26 cellular contexts compared by ENCODE assay signal in the genomic region with DNA sequence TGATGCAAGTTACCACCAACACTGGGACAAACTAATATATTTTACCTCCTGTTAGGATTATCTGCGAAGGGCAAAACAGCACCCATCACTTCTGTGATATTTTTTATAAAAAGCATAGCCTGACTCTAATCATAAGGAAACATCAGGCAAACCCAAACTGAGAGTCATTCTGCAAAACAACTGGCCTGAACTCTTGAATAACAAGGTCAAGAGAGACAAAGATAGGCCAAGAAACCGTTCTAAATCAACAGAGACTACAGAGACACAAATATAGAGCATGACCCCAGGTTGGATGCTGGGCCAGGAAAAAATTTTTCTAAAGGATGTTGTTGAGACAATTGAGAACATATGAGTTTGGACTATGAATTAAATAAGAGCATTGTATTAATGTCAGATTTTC.
"Had no signal": no experiment of that assay in that cellular context is flagged by ENCODE, and none has a peak within 500 bp of the region (broad histone marks: within the 10 kb centered on the region; RNA-seq: fewer than 3 reads in every experiment).

No MANE protein-coding gene starts in this region.

- H3K79me2 ChIP-seq: hepatocyte had no signal

- H3K4me3 ChIP-seq: coronary artery, dorsolateral prefrontal cortex, esophagus squamous epithelium, gastroesophageal sphincter, heart left ventricle, hepatocyte, left ventricle myocardium inferior, lower lobe of right lung had no signal

- H3K27ac ChIP-seq: coronary artery, dorsolateral prefrontal cortex, epithelial cell of prostate, esophagus squamous epithelium, foreskin keratinocyte, gastroesophageal sphincter, heart left ventricle, hepatocyte, left ventricle myocardium inferior, lower lobe of right lung had no signal

- H3K4me2 ChIP-seq: hepatocyte had no signal

- FAIRE-seq: frontal cortex, kidney had no signal

- ATAC-seq: esophagus mucosa; foreskin keratinocyte; gastroesophageal sphincter; heart left ventricle; left colon; left lobe of liver; lower lobe of right lung; naive thymus-derived CD4-positive, alpha-beta T cell had no signal

- H3K27me3 ChIP-seq: dorsolateral prefrontal cortex, esophagus squamous epithelium, foreskin keratinocyte, gastroesophageal sphincter, heart left ventricle, hepatocyte had no signal

- H2AFZ ChIP-seq: hepatocyte had no signal

- H3K9me3 ChIP-seq: esophagus squamous epithelium, gastroesophageal sphincter, left ventricle myocardium inferior, lower lobe of right lung had no signal

- H3K4me1 ChIP-seq: esophagus squamous epithelium, foreskin keratinocyte, gastroesophageal sphincter, lower lobe of right lung had no signal

- DNase-seq: dorsolateral prefrontal cortex; effector CD4-positive, alpha-beta T cell; effector memory CD4-positive, alpha-beta T cell; erythroblast; esophagus squamous epithelium; foreskin keratinocyte; heart left ventricle; hypothalamus; immature natural killer cell; islet precursor cell; kidney; kidney glomerular epithelial cell; left colon; left ventricle myocardium inferior; lower lobe of right lung; mammary epithelial cell; mesendoderm; midbrain; naive thymus-derived CD4-positive, alpha-beta T cell had no signal

- H3K36me3 ChIP-seq: esophagus squamous epithelium, gastroesophageal sphincter, heart left ventricle, left ventricle myocardium inferior, lower lobe of right lung had no signal
